In the genomic region with DNA sequence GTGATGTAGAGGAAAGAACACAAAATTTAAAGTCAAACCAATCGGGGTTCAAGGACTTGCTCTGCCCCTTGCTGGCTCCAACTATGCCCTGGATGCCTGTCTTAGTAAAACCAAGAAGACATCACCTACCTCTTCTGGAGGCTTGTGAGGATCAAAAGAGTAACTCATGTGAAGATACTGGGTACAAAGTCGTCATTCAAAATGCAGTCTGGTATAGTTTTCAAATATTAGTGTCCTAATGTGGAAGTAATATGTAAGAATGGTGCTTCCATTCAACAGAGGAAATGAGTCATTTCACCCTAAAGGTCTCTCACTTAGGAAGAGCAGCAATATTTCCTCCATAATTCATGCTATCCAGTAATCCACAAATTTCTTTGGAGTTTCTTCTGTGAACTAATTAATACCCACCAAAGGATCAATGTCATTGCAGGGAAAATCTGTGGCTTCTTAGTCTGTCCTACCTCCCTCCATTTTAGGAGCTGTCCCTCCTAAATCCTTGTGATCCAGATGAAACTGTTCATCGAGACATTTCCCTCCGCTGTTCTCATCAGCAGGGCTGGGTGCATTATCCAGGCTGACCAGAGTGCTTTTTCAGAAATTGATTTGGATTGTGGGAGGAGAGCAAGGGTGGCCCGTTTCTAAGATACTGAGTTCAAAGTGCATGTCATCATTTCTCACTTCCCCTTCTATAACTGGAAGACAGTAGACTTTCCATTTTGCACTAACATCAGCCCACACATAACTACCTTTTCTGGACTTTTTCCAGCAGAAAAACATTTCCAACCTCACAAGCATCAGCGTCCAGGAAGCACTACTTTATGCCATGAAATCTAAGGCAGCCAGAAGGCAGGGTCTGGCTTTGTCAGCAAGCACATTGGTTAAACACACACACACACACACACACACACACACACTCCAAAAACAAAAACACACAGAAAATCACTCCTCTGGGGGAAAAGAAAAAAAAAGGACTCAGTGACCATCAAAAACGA, we compare ENCODE assay signal across 8 cellular contexts.
DNase-seq lines count a peak whose midpoint lies in the region; ATAC-seq and TF ChIP-seq lines count a peak whose summit lies in the region.

No MANE protein-coding gene starts in this region.

- no peaks in the 10 kb centered on the region for H3K27me3 Mint-ChIP-seq in naive thymus-derived CD8-positive, alpha-beta T cell

- peak overlapping the region; percentile 90 to 99 for H3K27ac Mint-ChIP-seq in activated naive CD4-positive, alpha-beta T cell treated with anti-CD3 and anti-CD28 coated beads, Interleukin-2, amount 50 U/mL, for 72 hours
- peak overlapping the region; percentile 91 to 99 (median 97) for H3K27ac Mint-ChIP-seq in naive thymus-derived CD8-positive, alpha-beta T cell

- no peak for TF ChIP-seq CTCF in GM20000 (IDR thresholded peaks at IDR 0.05; ENCODE audit: extremely low read depth, missing control alignments)

- H3K4me1 Mint-ChIP-seq in naive thymus-derived CD8-positive, alpha-beta T cell = peaks cover 37 to 94% (median 88%) of the 10 kb centered on the region in 4 donors

- H3K4me3 Mint-ChIP-seq in naive thymus-derived CD8-positive, alpha-beta T cell = peak overlapping the region; percentile 29 to 87 (median 72)

- DNase-seq in GM03348 (ENCODE audit: low spot score) (peak; percentile 21), GM20000 (ENCODE audit: low spot score) (peak; percentile 53), cortex of kidney (lab: John Stamatoyannopoulos, UW) (no peak)
- DNase-seq in activated naive CD4-positive, alpha-beta T cell treated with anti-CD3 and anti-CD28 coated beads, Interleukin-2, amount 50 U/mL, for 72 hours (ENCODE audit: low spot score in 2 of 2) = no peak
- no peak for DNase-seq in naive thymus-derived CD8-positive, alpha-beta T cell
- no peak for DNase-seq in stimulated activated CD4-positive, alpha-beta T cell treated with anti-CD3 and anti-CD28 coated beads, Interleukin-4, amount 100 ng/mL, for 1 hour
- no peak for DNase-seq in activated CD4-positive, CD25-positive, alpha-beta regulatory T cell treated with anti-CD3 and anti-CD28 coated beads, Interleukin-2, amount 50 U/mL, for 72 hours

- peak; percentile 60 for ATAC-seq in HG03558 (IDR thresholded peaks at IDR 0.05; ENCODE audit: extremely low read depth, unreplicated experiment)
- ATAC-seq in activated naive CD4-positive, alpha-beta T cell treated with anti-CD3 and anti-CD28 coated beads, Interleukin-2, amount 50 U/mL, for 72 hours = peak; percentile 59 to 69
- ATAC-seq in naive thymus-derived CD8-positive, alpha-beta T cell = peak in 1 of 2 donors; percentile 38

- no peaks in the 10 kb centered on the region for H3K9me3 Mint-ChIP-seq in activated naive CD4-positive, alpha-beta T cell treated with anti-CD3 and anti-CD28 coated beads, Interleukin-2, amount 50 U/mL, for 72 hours
- H3K9me3 Mint-ChIP-seq in naive thymus-derived CD8-positive, alpha-beta T cell = no peaks in the 10 kb centered on the region

- H3K36me3 Mint-ChIP-seq in activated naive CD4-positive, alpha-beta T cell treated with anti-CD3 and anti-CD28 coated beads, Interleukin-2, amount 50 U/mL, for 72 hours = no peaks in the 10 kb centered on the region
- peaks cover 0 to 13% (median 3%) of the 10 kb centered on the region in 3 donors for H3K36me3 Mint-ChIP-seq in naive thymus-derived CD8-positive, alpha-beta T cell

- POLR2A ChIA-PET in naive thymus-derived CD8-positive, alpha-beta T cell (lab: Charles Lee) = interaction anchor here (0.9 to 24.4 kb wide), 6 partner anchors 11 to 91 kb away, joined by 3 to 582 read pairs (median 116); a partner anchor contains a TSS

Comparison
In these comparisons a context has a peak if more than half of its experiments do, and no peak if none do; other contexts are left out.
1. DNase-seq: peak in GM03348 (single experiment) and GM20000 (single experiment); none in activated naive CD4-positive, alpha-beta T cell treated with anti-CD3 and anti-CD28 coated beads, Interleukin-2, amount 50 U/mL, for 72 hours (0 of 2), naive thymus-derived CD8-positive, alpha-beta T cell (0 of 10), stimulated activated CD4-positive, alpha-beta T cell treated with anti-CD3 and anti-CD28 coated beads, Interleukin-4, amount 100 ng/mL, for 1 hour (single experiment), activated CD4-positive, CD25-positive, alpha-beta regulatory T cell treated with anti-CD3 and anti-CD28 coated beads, Interleukin-2, amount 50 U/mL, for 72 hours (single experiment) and cortex of kidney (single experiment).